8 cellular contexts compared by ENCODE assay signal in the genomic region with DNA sequence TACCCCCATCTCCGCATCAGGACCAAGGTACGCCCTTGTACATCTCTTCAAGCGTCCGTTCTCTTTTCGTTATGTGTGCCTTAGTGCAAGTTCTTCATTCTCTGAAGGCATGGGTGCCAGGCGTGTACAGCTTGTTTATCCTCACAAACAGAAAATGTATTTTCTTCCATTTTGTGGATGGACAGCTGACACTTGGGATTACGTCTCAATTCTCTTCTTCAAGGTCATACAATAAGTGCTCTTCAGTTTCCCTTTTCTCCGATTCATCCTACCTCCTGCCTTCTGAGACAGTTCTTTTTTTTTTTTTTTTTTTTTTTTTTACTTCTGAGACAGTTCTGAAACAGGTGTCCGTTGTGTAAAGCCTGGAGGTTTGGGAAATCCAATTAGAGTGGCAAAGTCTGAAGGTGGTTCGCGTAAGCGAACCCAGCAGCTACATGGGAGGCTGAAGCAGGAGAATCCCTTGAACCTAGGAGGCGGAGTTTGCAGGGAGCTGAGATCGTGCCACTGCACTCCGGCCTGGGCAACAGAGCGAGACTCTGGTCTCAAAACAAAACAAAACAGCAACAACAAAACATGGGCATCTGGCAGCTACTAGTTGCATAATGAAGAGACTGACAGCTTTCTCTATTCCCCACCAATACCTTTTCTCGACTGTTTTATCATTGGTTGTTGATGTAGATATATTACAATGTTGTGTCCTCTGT. TPM values are rescaled to one million over a fixed set of nuclear protein-coding genes. Genes with fewer than 3 reads are reported as not detected.
A peak's percentile ranks its signal among the peaks of the same experiment; 100 is the strongest.
DNase-seq lines count a peak whose midpoint lies in the region; ATAC-seq and TF ChIP-seq lines count a peak whose summit lies in the region.

No MANE protein-coding gene starts in this region.

- peaks cover 12% of the 10 kb centered on the region for H3K36me3 ChIP-seq in thoracic aorta

- H3K9me3 ChIP-seq in thoracic aorta: no peaks in the 10 kb centered on the region

- no peaks in the 10 kb centered on the region for H3K27me3 ChIP-seq in thoracic aorta (replicated peaks; ENCODE audit: insufficient read depth)

- H3K9me3 Mint-ChIP-seq in activated naive CD8-positive, alpha-beta T cell treated with anti-CD3 and anti-CD28 coated beads, Interleukin-2, amount 10 ng/mL, durations not matched to agents 7 days and 5 days: no peaks in the 10 kb centered on the region

- H3K4me3 Mint-ChIP-seq in activated naive CD8-positive, alpha-beta T cell treated with anti-CD3 and anti-CD28 coated beads, Interleukin-2, amount 10 ng/mL, durations not matched to agents 7 days and 5 days: peak overlapping the region; percentile 99

- peaks cover 6% of the 10 kb centered on the region for H3K36me3 Mint-ChIP-seq in activated naive CD8-positive, alpha-beta T cell treated with anti-CD3 and anti-CD28 coated beads, Interleukin-2, amount 10 ng/mL, durations not matched to agents 7 days and 5 days

- peaks cover 7 to 15% of the 10 kb centered on the region in 2 donors for H3K4me1 ChIP-seq in thoracic aorta (ENCODE audit: control insufficient read depth in 1 of 2, low read depth in 2 of 2)

- TF ChIP-seq CTCF in thoracic aorta (IDR thresholded peaks at IDR 0.05): no peak

- H3K4me3 ChIP-seq in thoracic aorta: peak overlapping the region; percentile 97

- H3K27ac Mint-ChIP-seq in activated naive CD8-positive, alpha-beta T cell treated with anti-CD3 and anti-CD28 coated beads, Interleukin-2, amount 10 ng/mL, durations not matched to agents 7 days and 5 days: peak overlapping the region; percentile 95

- intact Hi-C loops in Right ventricle myocardium superior (cut with DNase I) (loop anchor here (10.0 kb wide), 1 partner anchor 114 kb away; a partner anchor contains a TSS), left ventricle myocardium superior (cut with micrococcal nuclease) (no loop called here)

- POLR2A ChIA-PET in activated naive CD8-positive, alpha-beta T cell treated with anti-CD3 and anti-CD28 coated beads, Interleukin-2, amount 10 ng/mL, durations not matched to agents 7 days and 5 days (lab: Charles Lee): interaction anchor here (0.6 to 2.2 kb wide), 11 partner anchors 9 to 471 kb away, joined by 3 to 12 read pairs (median 5); a partner anchor contains a TSS

- no peaks in the 10 kb centered on the region for H3K27me3 Mint-ChIP-seq in activated naive CD8-positive, alpha-beta T cell treated with anti-CD3 and anti-CD28 coated beads, Interleukin-2, amount 10 ng/mL, durations not matched to agents 7 days and 5 days

- H3K4me1 Mint-ChIP-seq in activated naive CD8-positive, alpha-beta T cell treated with anti-CD3 and anti-CD28 coated beads, Interleukin-2, amount 10 ng/mL, durations not matched to agents 7 days and 5 days: peaks cover 21% of the 10 kb centered on the region

- ATAC-seq in Right ventricle myocardium superior (ENCODE audit: poor library complexity): peak; percentile 19
- ATAC-seq in left ventricle myocardium superior: no peak
- ATAC-seq in activated naive CD8-positive, alpha-beta T cell treated with anti-CD3 and anti-CD28 coated beads, Interleukin-2, amount 10 ng/mL, durations not matched to agents 7 days and 5 days (ENCODE audit: low read depth): no peak
- no peak for ATAC-seq in thoracic aorta (ENCODE audit: insufficient number of reproducible peaks, low FRiP score, low read depth)
- ATAC-seq in GM18870 (IDR thresholded peaks at IDR 0.05; ENCODE audit: unreplicated experiment): no peak

- DNase-seq in Right ventricle myocardium superior (no peak), left ventricle myocardium superior (no peak), kidney tubule cell (ENCODE audit: low spot score) (peak; percentile 25), thoracic aorta (ENCODE audit: low spot score) (no peak), H4 (ENCODE audit: low spot score) (no peak), GF-D8 (lab: John Stamatoyannopoulos, UW) (no peak)
- no peak for DNase-seq in activated naive CD8-positive, alpha-beta T cell treated with anti-CD3 and anti-CD28 coated beads, Interleukin-2, amount 10 ng/mL, durations not matched to agents 7 days and 5 days

- H3K27ac ChIP-seq in thoracic aorta: peak overlapping the region; percentile 73 to 81

RNA-seq across cellular contexts. Expression of a gene that starts 0.7 kb away (rescaled TPM):
- total RNA-seq in Right ventricle myocardium superior: 119 TPM
- total RNA-seq in left ventricle myocardium superior: 116 TPM
- 100 to 1,000 TPM; 248 to 276 TPM for total RNA-seq in activated naive CD8-positive, alpha-beta T cell treated with anti-CD3 and anti-CD28 coated beads, Interleukin-2, amount 10 ng/mL, durations not matched to agents 7 days and 5 days
- 100 to 1,000 TPM; 229 to 431 TPM for total RNA-seq in thoracic aorta
- total RNA-seq in H4 (2014; rRNA removed; shearing (Covaris generic)): 602 and 637 TPM in 2 replicates

RNA-seq across cellular contexts. Expression of a gene that starts 7.5 kb away (rescaled TPM):
- total RNA-seq in Right ventricle myocardium superior (15.1 TPM), left ventricle myocardium superior (15.8 TPM), thoracic aorta (10 to 100 TPM in 1 of 2 donors, 1 to 10 TPM in 1; 7.1 to 11.4 TPM)
- total RNA-seq in activated naive CD8-positive, alpha-beta T cell treated with anti-CD3 and anti-CD28 coated beads, Interleukin-2, amount 10 ng/mL, durations not matched to agents 7 days and 5 days: 10 to 100 TPM; 23.8 to 24.0 TPM
- total RNA-seq in H4 (2014; rRNA removed; shearing (Covaris generic)): 72.8 and 83.2 TPM in 2 replicates

RNA-seq across cellular contexts. Expression of a gene that starts 7.6 kb away (rescaled TPM):
- total RNA-seq in Right ventricle myocardium superior (13.0 TPM), left ventricle myocardium superior (13.1 TPM), thoracic aorta (10 to 100 TPM; 16.9 to 17.7 TPM)
- 10 to 100 TPM; 26.4 to 31.3 TPM for total RNA-seq in activated naive CD8-positive, alpha-beta T cell treated with anti-CD3 and anti-CD28 coated beads, Interleukin-2, amount 10 ng/mL, durations not matched to agents 7 days and 5 days
- 21.2 and 24.8 TPM in 2 replicates for total RNA-seq in H4 (2014; rRNA removed; shearing (Covaris generic))

RNA-seq across cellular contexts. Expression of a gene that starts 30.9 kb away (rescaled TPM):
- total RNA-seq in Right ventricle myocardium superior: 38.9 TPM
- total RNA-seq in left ventricle myocardium superior: 38.9 TPM
- total RNA-seq in activated naive CD8-positive, alpha-beta T cell treated with anti-CD3 and anti-CD28 coated beads, Interleukin-2, amount 10 ng/mL, durations not matched to agents 7 days and 5 days: 100 to 1,000 TPM; 164 to 166 TPM
- total RNA-seq in thoracic aorta: 10 to 100 TPM; 41.0 to 83.5 TPM
- 221 and 252 TPM in 2 replicates for total RNA-seq in H4 (2014; rRNA removed; shearing (Covaris generic))

RNA-seq across cellular contexts. Expression of a gene that starts 57.3 kb away (rescaled TPM):
- total RNA-seq in Right ventricle myocardium superior (154 TPM), left ventricle myocardium superior (144 TPM), thoracic aorta (100 to 1,000 TPM; 167 to 199 TPM)
- 100 to 1,000 TPM; 146 to 153 TPM for total RNA-seq in activated naive CD8-positive, alpha-beta T cell treated with anti-CD3 and anti-CD28 coated beads, Interleukin-2, amount 10 ng/mL, durations not matched to agents 7 days and 5 days
- total RNA-seq in H4 (2014; rRNA removed; shearing (Covaris generic)): 538 and 559 TPM in 2 replicates
